Comparison of ENCODE assay signal across 8 cellular contexts in the genomic region with DNA sequence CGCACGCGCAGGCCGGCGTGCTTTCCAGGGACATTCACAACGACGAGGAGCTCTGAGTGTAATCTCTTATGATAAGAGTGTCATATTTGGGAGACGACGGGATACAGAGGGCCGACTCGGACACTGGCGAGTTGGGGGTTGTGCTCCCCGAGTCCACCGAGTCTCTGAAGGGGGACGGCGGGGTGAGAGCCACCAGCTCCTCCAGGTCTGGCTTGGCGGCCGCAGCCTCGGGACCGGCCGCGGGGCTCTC.
A peak's percentile ranks its signal among the peaks of the same experiment; 100 is the strongest.
DNase-seq lines count a peak whose midpoint lies in the region; ATAC-seq and TF ChIP-seq lines count a peak whose summit lies in the region.

No MANE protein-coding gene starts in this region.

- no peak for TF ChIP-seq POLR2A in spleen (IDR thresholded peaks at IDR 0.05)

- POLR2A ChIA-PET in OCI-LY7 (lab: Charles Lee) = interaction anchor here (0.6 to 1.0 kb wide), 2 partner anchors 9 to 157 kb away, joined by 3 to 4 read pairs; no protein-coding TSS in a partner anchor

- H3K4me1 Mint-ChIP-seq in activated CD8-positive, alpha-beta memory T cell treated with anti-CD3 and anti-CD28 coated beads, Interleukin-2, amount 10 ng/mL, durations not matched to agents 7 days and 5 days = peaks cover 9% of the 10 kb centered on the region

- H3K27me3 Mint-ChIP-seq in activated CD8-positive, alpha-beta memory T cell treated with anti-CD3 and anti-CD28 coated beads, Interleukin-2, amount 10 ng/mL, durations not matched to agents 7 days and 5 days = peaks cover 79% of the 10 kb centered on the region

- H3K27ac Mint-ChIP-seq in activated CD8-positive, alpha-beta memory T cell treated with anti-CD3 and anti-CD28 coated beads, Interleukin-2, amount 10 ng/mL, durations not matched to agents 7 days and 5 days = no peak overlapping the region

- CTCF ChIA-PET in activated CD8-positive, alpha-beta memory T cell treated with anti-CD3 and anti-CD28 coated beads, Interleukin-2, amount 10 ng/mL, durations not matched to agents 7 days and 5 days (lab: Charles Lee) = interaction anchor here (0.8 kb wide), 1 partner anchor 18 kb away, joined by 3 read pairs; no protein-coding TSS in a partner anchor
- CTCF ChIA-PET in OCI-LY7 (lab: Charles Lee; ENCODE audit: unreplicated experiment) = no interaction called here

- no TSS peak for BruUV-seq in OCI-LY7 (replicated peaks; lab: Mats Ljungman, UMichigan)

- 5 to 36% (median 6%) methylated on average over 6 to 22 of the region's 22 CpGs for WGBS in spleen, 5 donors

- H3K4me1 ChIP-seq in spleen = peaks cover 0 to 16% (median 8%) of the 10 kb centered on the region in 6 donors
- no peaks in the 10 kb centered on the region for H3K4me1 ChIP-seq in OCI-LY7 (ENCODE audit: insufficient read depth, low read length, poor library complexity, severe bottlenecking)

- H3K36me3 ChIP-seq in H7 (replicated peaks; ENCODE audit: control insufficient read depth, insufficient read depth, low read length) (no peaks in the 10 kb centered on the region), spleen (no peaks in the 10 kb centered on the region), OCI-LY7 (ENCODE audit: insufficient read depth, low read length) (no peaks in the 10 kb centered on the region)

- no peaks in the 10 kb centered on the region for H3K36me3 Mint-ChIP-seq in activated CD8-positive, alpha-beta memory T cell treated with anti-CD3 and anti-CD28 coated beads, Interleukin-2, amount 10 ng/mL, durations not matched to agents 7 days and 5 days

- intact Hi-C loops in spleen (cut with DNase I; ENCODE audit: low total_unique reads) = no loop called here
- intact Hi-C loops in OCI-LY7 (cut with micrococcal nuclease; ENCODE audit: unreplicated experiment) = no loop called here

- H3K9me3 ChIP-seq in spleen (no peaks in the 10 kb centered on the region), OCI-LY7 (ENCODE audit: low read length) (no peaks in the 10 kb centered on the region)

- no peak overlapping the region for H2AFZ ChIP-seq in OCI-LY7 (ENCODE audit: low read length)

- H3K27me3 ChIP-seq in H7 (ENCODE audit: control insufficient read depth, insufficient read depth, low read length) (peaks cover 23% of the 10 kb centered on the region; the same call in 1 of the 2 replicates), spleen (replicated peaks in 1 of 7) (peaks cover 0 to 61% (median 32%) of the 10 kb centered on the region in 7 donors)

- TF ChIP-seq CTCF in spleen (IDR thresholded peaks at IDR 0.05 in 8 of 11, conservative IDR thresholded peaks at IDR 0.05 in 3 of 11) (no peak), OCI-LY7 (conservative IDR thresholded peaks at IDR 0.05; ENCODE audit: low read length) (no peak)

- H3K4me2 ChIP-seq in OCI-LY7 (ENCODE audit: low read length) = no peak overlapping the region

- no peaks in the 10 kb centered on the region for H3K9me3 Mint-ChIP-seq in activated CD8-positive, alpha-beta memory T cell treated with anti-CD3 and anti-CD28 coated beads, Interleukin-2, amount 10 ng/mL, durations not matched to agents 7 days and 5 days (ENCODE audit: low read depth)

- H3K4me3 ChIP-seq in H7 (ENCODE audit: insufficient read depth, low read depth, low read length) = peak overlapping the region; percentile 53; the same call in 1 of the 2 replicates
- H3K4me3 ChIP-seq in iPS-11a (ENCODE audit: low read depth, low read length) = peak overlapping the region; percentile 46
- peak overlapping the region in 7 of 8 donors; percentile 18 to 64 (median 27) for H3K4me3 ChIP-seq in spleen
- H3K4me3 ChIP-seq in OCI-LY7 (ENCODE audit: low read depth, low read length, poor library complexity, severe bottlenecking) = no peak overlapping the region

- no peaks in the 10 kb centered on the region for H3K9me2 ChIP-seq in OCI-LY7 (ENCODE audit: insufficient read depth, low read length)

- H3K27ac ChIP-seq in spleen (no peak overlapping the region), OCI-LY7 (ENCODE audit: low read depth, low read length, poor library complexity, severe bottlenecking) (no peak overlapping the region)

- peak overlapping the region; percentile 50 for H3K4me3 Mint-ChIP-seq in activated CD8-positive, alpha-beta memory T cell treated with anti-CD3 and anti-CD28 coated beads, Interleukin-2, amount 10 ng/mL, durations not matched to agents 7 days and 5 days

- DNase-seq in H7 = peak; percentile 45
- DNase-seq in activated CD8-positive, alpha-beta memory T cell treated with anti-CD3 and anti-CD28 coated beads, Interleukin-2, amount 10 ng/mL, durations not matched to agents 7 days and 5 days = no peak
- DNase-seq in spleen = peak; percentile 51
- DNase-seq in NCI-H187 treated with DMSO at 0.1 percent for 48 hours (lab: John Stamatoyannopoulos, UW) = no peak
- no peak for DNase-seq in cortex of kidney (lab: John Stamatoyannopoulos, UW)
- no peak for DNase-seq in NCI-H2196 treated with DMSO at 0.1 percent for 48 hours (lab: John Stamatoyannopoulos, UW; ENCODE audit: unreplicated experiment)
- no peak for DNase-seq in OCI-LY7 (ENCODE audit: low spot score)

- no peaks in the 10 kb centered on the region for H4K20me1 ChIP-seq in OCI-LY7 (ENCODE audit: insufficient read depth, low read length)

- H3K79me2 ChIP-seq in OCI-LY7 (ENCODE audit: insufficient read depth, low read depth, low read length) = no peaks in the 10 kb centered on the region

- no peak for ATAC-seq in activated CD8-positive, alpha-beta memory T cell treated with anti-CD3 and anti-CD28 coated beads, Interleukin-2, amount 10 ng/mL, durations not matched to agents 7 days and 5 days

Comparison
In these comparisons a context has a peak if more than half of its experiments do, and no peak if none do; other contexts are left out.
1. DNase-seq: peak in H7 (single experiment) and spleen (single experiment); none in activated CD8-positive, alpha-beta memory T cell treated with anti-CD3 and anti-CD28 coated beads, Interleukin-2, amount 10 ng/mL, durations not matched to agents 7 days and 5 days (single experiment), NCI-H187 treated with DMSO at 0.1 percent for 48 hours (single experiment), cortex of kidney (single experiment), NCI-H2196 treated with DMSO at 0.1 percent for 48 hours (single experiment) and OCI-LY7 (single experiment).